8 cellular contexts compared by ENCODE assay signal in genomic region chr5:122775713-122776084, GRCh38. TPM values are rescaled to one million over a fixed set of nuclear protein-coding genes. Genes with fewer than 3 reads are reported as not detected.
A peak's percentile ranks its signal among the peaks of the same experiment; 100 is the strongest.
DNase-seq lines count a peak whose midpoint lies in the region; ATAC-seq, FAIRE-seq and TF ChIP-seq lines count a peak whose summit lies in the region.

No MANE protein-coding gene starts in this region.

- H4K5ac ChIP-seq in H1 (ENCODE audit: insufficient read length, low read depth, low read length): no peak overlapping the region

- H3K23me2 ChIP-seq in H1 (ENCODE audit: low read depth, low read length): peaks cover 3% of the 10 kb centered on the region

- TF ChIP-seq EP300 in H1 (IDR thresholded peaks at IDR 0.05; ENCODE audit: borderline replicate concordance in 1 of 2, low read depth in 2 of 2, low read length in 2 of 2): no peak

- H3K4me1 Mint-ChIP-seq in activated CD4-positive, alpha-beta T cell treated with anti-CD3 and anti-CD28 coated beads for 36 hours: peaks cover 33% of the 10 kb centered on the region

- H4K20me1 ChIP-seq in H1 (replicated peaks in 1 of 2; ENCODE audit: control insufficient read depth in 1 of 2, insufficient read depth in 2 of 2, low read length in 2 of 2): no peaks in the 10 kb centered on the region

- peaks cover 5% of the 10 kb centered on the region for H3K4me1 ChIP-seq in RWPE2 (ENCODE audit: insufficient read depth, poor library complexity, severe bottlenecking)
- peaks cover 0 to 2% (median 0%) of the 10 kb centered on the region in 4 experiments; a peak in 1 of 7 replicates for H3K4me1 ChIP-seq in H1 (replicated peaks in 1 of 4; ENCODE audit: control insufficient read depth in 3 of 4, insufficient read depth in 4 of 4, low read length in 3 of 4)
- peaks cover 15% of the 10 kb centered on the region for H3K4me1 ChIP-seq in mucosa of descending colon (ENCODE audit: low read depth)

- no peak overlapping the region for H2BK20ac ChIP-seq in H1 (ENCODE audit: low read length)

- CTCF ChIA-PET in activated CD4-positive, alpha-beta T cell treated with anti-CD3 and anti-CD28 coated beads for 36 hours (lab: Charles Lee): interaction anchor here (0.6 to 1.3 kb wide), 4 partner anchors 10 to 539 kb away, joined by 3 to 8 read pairs (median 4); no protein-coding TSS in a partner anchor
- CTCF ChIA-PET in H1 (lab: Charles Lee; ENCODE audit: partially characterized antibody): interaction anchor here (0.8 to 1.9 kb wide), 4 partner anchors 10 to 310 kb away, joined by 3 to 6 read pairs (median 3); no protein-coding TSS in a partner anchor

- POLR2A ChIA-PET in activated CD4-positive, alpha-beta T cell treated with anti-CD3 and anti-CD28 coated beads for 36 hours (lab: Charles Lee): no interaction called here
- POLR2A ChIA-PET in H1 (lab: Charles Lee; ENCODE audit: partially characterized antibody): interaction anchor here (0.6 to 2.1 kb wide), 6 partner anchors 11 to 322 kb away, joined by 3 to 10 read pairs (median 3); partner anchors contain the start of gene SNX24

- H4K8ac ChIP-seq in H1 (ENCODE audit: extremely low read depth, insufficient read depth, low read length): no peak overlapping the region

- H3K4me3 Mint-ChIP-seq in activated CD4-positive, alpha-beta T cell treated with anti-CD3 and anti-CD28 coated beads for 36 hours: peak overlapping the region; percentile 94

- H3K4me3 ChIP-seq in RWPE2 (ENCODE audit: severe bottlenecking) (peak overlapping the region; percentile 84), H1 (ENCODE audit: extremely low read depth in 1 of 4, insufficient read depth in 2 of 4, low read depth in 3 of 4, low read length in 4 of 4) (peak overlapping the region; percentile 66 to 100 (median 94)), mucosa of descending colon (peak overlapping the region; percentile 64)

- peak overlapping the region; percentile 0 for H3K27ac ChIP-seq in RWPE2 (ENCODE audit: poor library complexity, severe bottlenecking)
- peak overlapping the region; percentile 86; the same call in 1 of the 2 replicates for H3K27ac ChIP-seq in H1 (ENCODE audit: low read depth, low read length)

- H3K56ac ChIP-seq in H1 (replicated peaks; ENCODE audit: insufficient read length, low read depth, low read length): no peak overlapping the region

- WGBS in H1 (ENCODE audit: extremely low coverage in 1 of 2, insufficient coverage in 1 of 2, insufficient read length in 1 of 2, insufficient replicate concordance in 2 of 2, low coverage in 1 of 2, low lambda C conversion rate in 2 of 2, missing lambda C conversion rate in 1 of 2), 2 experiments: 6% methylated on average over 4 of the region's 4 CpGs; no CpG with 5 or more reads in 1 of the 2 experiments

- no peak for TF ChIP-seq RAD21 in H1 (IDR thresholded peaks at IDR 0.05 in 1 of 2, conservative IDR thresholded peaks at IDR 0.05 in 1 of 2; ENCODE audit: low read depth in 2 of 2, low read length in 2 of 2)

- ATAC-seq in activated CD4-positive, alpha-beta T cell treated with anti-CD3 and anti-CD28 coated beads for 36 hours: no peak
- no peak for ATAC-seq in RWPE2 (ENCODE audit: low read depth)
- ATAC-seq in mucosa of descending colon: peak; percentile 36
- ATAC-seq in HG02763 (IDR thresholded peaks at IDR 0.05; ENCODE audit: unreplicated experiment): no peak

- no peak overlapping the region for H4K91ac ChIP-seq in H1 (replicated peaks; ENCODE audit: insufficient read length, low read length)

- FAIRE-seq in H1 (lab: Jason Lieb, UNC): no peak

- TF ChIP-seq CTCF in RWPE2 (IDR thresholded peaks at IDR 0.05; ENCODE audit: poor library complexity, severe bottlenecking): no peak
- no peak for TF ChIP-seq CTCF in H1 (IDR thresholded peaks at IDR 0.05; ENCODE audit: control extremely low read depth in 1 of 3, insufficient read depth in 1 of 3, low read depth in 1 of 3, low read length in 3 of 3)
- TF ChIP-seq CTCF in mucosa of descending colon (IDR thresholded peaks at IDR 0.05): no peak

- peaks cover 4 to 53% of the 10 kb centered on the region in 2 experiments; a peak in 3 of 4 replicates for H3K79me2 ChIP-seq in H1 (ENCODE audit: control insufficient read depth in 1 of 2, insufficient read depth in 2 of 2, low read length in 2 of 2)

- H3K9me3 Mint-ChIP-seq in activated CD4-positive, alpha-beta T cell treated with anti-CD3 and anti-CD28 coated beads for 36 hours (ENCODE audit: low read depth): no peaks in the 10 kb centered on the region

- H3K23ac ChIP-seq in H1 (ENCODE audit: insufficient read length): no peak overlapping the region

- H2AK5ac ChIP-seq in H1 (ENCODE audit: low read depth, low read length): no peak overlapping the region

- no peak overlapping the region for H3K18ac ChIP-seq in H1 (ENCODE audit: extremely low read depth, low read length)

- H3K9ac ChIP-seq in H1 (replicated peaks in 1 of 4; ENCODE audit: extremely low read depth in 1 of 4, low read depth in 3 of 4, low read length in 3 of 4): peak overlapping the region in 3 of 4 experiments; percentile 36 to 84 (median 75); a peak in 6 of 7 replicates

- peak overlapping the region; percentile 79 to 84 for H3K4me2 ChIP-seq in H1 (ENCODE audit: insufficient read depth in 1 of 2, low read depth in 2 of 2, low read length in 2 of 2)

- H3K27me3 Mint-ChIP-seq in activated CD4-positive, alpha-beta T cell treated with anti-CD3 and anti-CD28 coated beads for 36 hours: no peaks in the 10 kb centered on the region

- no peaks in the 10 kb centered on the region for H3K9me3 ChIP-seq in RWPE2 (ENCODE audit: severe bottlenecking)
- no peaks in the 10 kb centered on the region for H3K9me3 ChIP-seq in H1 (ENCODE audit: insufficient read depth in 2 of 2, low read depth in 1 of 2, low read length in 1 of 2)
- no peaks in the 10 kb centered on the region for H3K9me3 ChIP-seq in mucosa of descending colon

- peaks cover 3% of the 10 kb centered on the region for H3K36me3 Mint-ChIP-seq in activated CD4-positive, alpha-beta T cell treated with anti-CD3 and anti-CD28 coated beads for 36 hours (ENCODE audit: low read depth)

- H3K14ac ChIP-seq in H1 (ENCODE audit: insufficient read length): no peak overlapping the region

- H2AFZ ChIP-seq in H1 (ENCODE audit: low read length): 0 out of 2 replicates have a peak overlapping the region, but pooled peaks have one; percentile 98

- H2BK12ac ChIP-seq in H1 (ENCODE audit: low read depth, low read length): no peak overlapping the region

- no peak overlapping the region for H2BK5ac ChIP-seq in H1 (ENCODE audit: low read depth, low read length)

- no peaks in the 10 kb centered on the region; the same call in 1 of the 2 replicates for H3K36me3 ChIP-seq in RWPE2 (ENCODE audit: low read depth)
- H3K36me3 ChIP-seq in H1 (ENCODE audit: control insufficient read depth in 2 of 4, insufficient read depth in 4 of 4, low read length in 3 of 4): no peaks in the 10 kb centered on the region
- H3K36me3 ChIP-seq in mucosa of descending colon (ENCODE audit: low read depth): no peaks in the 10 kb centered on the region

- H2BK15ac ChIP-seq in H1 (ENCODE audit: low read length): no peak overlapping the region

- intact Hi-C loops in activated CD4-positive, alpha-beta T cell treated with anti-CD3 and anti-CD28 coated beads for 36 hours (cut with DNase I, micrococcal nuclease): loop anchor here in 1 of 2 experiments (1.0 to 2.0 kb wide), 3 partner anchors 70 to 737 kb away; partner anchors contain the start of genes CEP120, CSNK1G3 and SNX24
- intact Hi-C loops in mucosa of descending colon (cut with DNase I, micrococcal nuclease): no loop called here

- H3K4ac ChIP-seq in H1 (replicated peaks; ENCODE audit: insufficient read length, low read depth, low read length): no peak overlapping the region

- H3K27me3 ChIP-seq in RWPE2 (ENCODE audit: insufficient read depth, poor library complexity, severe bottlenecking): no peaks in the 10 kb centered on the region
- no peaks in the 10 kb centered on the region for H3K27me3 ChIP-seq in H1 (replicated peaks in 1 of 4; ENCODE audit: control insufficient read depth in 3 of 4, extremely low read depth in 1 of 4, insufficient read depth in 3 of 4, low read length in 3 of 4)

- H3K27ac Mint-ChIP-seq in activated CD4-positive, alpha-beta T cell treated with anti-CD3 and anti-CD28 coated beads for 36 hours: peak overlapping the region; percentile 91

- no peak for TF ChIP-seq POLR2A in H1 (IDR thresholded peaks at IDR 0.05; ENCODE audit: control extremely low read depth in 1 of 2, low read depth in 2 of 2, low read length in 2 of 2)

- no peak overlapping the region for H2BK120ac ChIP-seq in H1 (replicated peaks; ENCODE audit: low read depth, low read length)

- DNase-seq in activated CD4-positive, alpha-beta T cell treated with anti-CD3 and anti-CD28 coated beads for 36 hours: no peak
- no peak for DNase-seq in activated CD4-positive, alpha-beta T cell treated with anti-CD3 and anti-CD28 coated beads, Interleukin-2, amount 50 U/mL, for 48 hours
- DNase-seq in RWPE2 (ENCODE audit: low spot score) (no peak), H1 (ENCODE audit: low read depth in 1 of 2, low spot score in 2 of 2) (no peak), mucosa of descending colon (peak in 1 of 3 donors; percentile 15), hypothalamus (lab: John Stamatoyannopoulos, UW) (no peak)
- no peak for DNase-seq in activated CD8-positive, alpha-beta memory T cell treated with anti-CD3 and anti-CD28 coated beads, Interleukin-2, amount 50 U/mL, for 48 hours

- no peaks in the 10 kb centered on the region; the same call in 1 of the 2 replicates for H3K79me1 ChIP-seq in H1 (ENCODE audit: low read depth, low read length)

RNA-seq across cellular contexts. Expression of gene SNX2, which starts 0.8 kb away (rescaled TPM):
- total RNA-seq in activated CD4-positive, alpha-beta T cell treated with anti-CD3 and anti-CD28 coated beads for 36 hours: 10 to 100 TPM; 50.2 to 56.0 TPM
- 54.4 and 61.2 TPM in 2 replicates for total RNA-seq in H1 (2021; fragmentation: NEBNext Ultra II Directional; extraction: Animal tissue kit (Norgen Biotek cat#: 25700))
- polyA plus RNA-seq in H1 (2011; rRNA removed): 11.8 and 51.0 TPM in 2 replicates
- 33.9 TPM for polyA plus RNA-seq in H1 (2011; cell fraction: cytosol; rRNA removed)
- polyA plus RNA-seq in H1 (2011; cell fraction: nucleus; rRNA removed): 18.4 TPM
- polyA plus RNA-seq in H1 (2012, experiment 1 of 2): 48.8 to 87.2 TPM (median 51.4 TPM) in 4 replicates
- polyA plus RNA-seq in H1 (2012, experiment 2 of 2): 3.8 TPM
- polyA plus RNA-seq in H1 (2013, experiment 1 of 2): 41.1 TPM
- 44.2 TPM for polyA plus RNA-seq in H1 (2013, experiment 2 of 2)
- 39.7 and 51.7 TPM in 2 replicates for polyA minus RNA-seq in H1 (2011; rRNA and poly(A)+ RNA removed)
- polyA minus RNA-seq in H1 (2011; cell fraction: cytosol; rRNA and poly(A)+ RNA removed): 50.5 TPM
- polyA minus RNA-seq in H1 (2011; cell fraction: nucleus; rRNA and poly(A)+ RNA removed): 51.2 TPM
- total RNA-seq in mucosa of descending colon: 10 to 100 TPM; 50.2 to 80.5 (median 58.6) TPM
